ENCODE assay signal across 10 cellular contexts in the genomic region with DNA sequence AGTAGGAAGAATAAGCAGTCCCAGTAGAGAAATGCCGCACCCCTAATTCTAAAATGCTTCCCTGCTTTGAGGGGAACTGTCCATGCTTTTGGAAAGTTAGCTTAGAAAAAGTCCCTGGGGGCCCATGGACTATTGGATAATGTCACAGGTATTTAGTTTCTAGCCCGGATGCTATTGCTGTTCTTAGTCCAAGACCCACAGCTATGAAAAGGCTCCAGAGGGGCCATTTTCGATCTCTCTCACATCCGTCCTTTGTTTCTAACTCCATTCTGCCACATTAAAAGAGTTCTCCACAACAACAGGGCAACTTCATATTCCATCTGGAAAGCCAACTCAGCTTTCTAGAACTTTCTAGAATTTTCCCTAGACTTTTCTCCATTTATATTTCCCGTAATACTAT.
"Had no signal": no experiment of that assay in that cellular context is flagged by ENCODE, and none has a peak within 500 bp of the region (broad histone marks: within the 10 kb centered on the region; RNA-seq: fewer than 3 reads in every experiment).

No MANE protein-coding gene starts in this region.

- H3K27me3 ChIP-seq: ascending aorta, ovary had no signal

- DNase-seq: activated CD4-positive, CD25-positive, alpha-beta regulatory T cell; foreskin melanocyte; kidney; mesendoderm; ovary; SHP77 treated with DMSO at 0.1 percent for 48 hours; stimulated activated CD4-positive, alpha-beta T cell treated with anti-CD3 and anti-CD28 coated beads, Interleukin-4, amount 100 ng/mL, for 24 hours had no signal

- H3K4me3 ChIP-seq: ascending aorta, ovary had no signal

- H3K27ac ChIP-seq: ascending aorta, ovary had no signal

- H3K36me3 ChIP-seq: ascending aorta, ovary had no signal

- H3K9me3 Mint-ChIP-seq: activated T-helper 2 cell treated with anti-CD3 and anti-CD28 coated beads, Interferon-gamma antibody, Interleukin-2, Interleukin-4, amounts not matched to agents 10 μg/mL and 5 μg/mL and 100 μg/mL, durations not matched to agents 14 hours and 24 hours and 36 hours had no signal

- H3K4me3 Mint-ChIP-seq: neural crest cell had no signal

- H3K9me3 ChIP-seq: ascending aorta, ovary had no signal

- H3K4me1 ChIP-seq: ascending aorta had no signal
